In genomic region chr14:72644038-72644437, GRCh38 we compare ENCODE assay signal across 2 cellular contexts.
TF ChIP-seq lines count a peak whose summit lies in the region.

No MANE protein-coding gene starts in this region.

TF ChIP-seq in SK-N-SH, 30 proteins besides CTCF, POLR2A, EP300 and RAD21 (continued from another document):
- TF ChIP-seq ZBTB33 (IDR thresholded peaks at IDR 0.05; ENCODE audit: borderline replicate concordance, low read depth) = no peak

TF ChIP-seq in SK-N-SH treated with all-trans-retinoic acid at 6 μM for 48 hours, 23 proteins besides CTCF, POLR2A, EP300 and RAD21 (continued from another document):
- no peak for TF ChIP-seq TSHZ2 (CRISPR knock-in tag; IDR thresholded peaks at IDR 0.05)
TF ChIP-seq in SK-N-SH treated with all-trans-retinoic acid at 6 μM for 48 hours: peak in this region for 0.
